Comparison of ENCODE assay signal across 8 cellular contexts in genomic region chr20:53929974-53930650, GRCh38.
A peak's percentile ranks its signal among the peaks of the same experiment; 100 is the strongest.
DNase-seq lines count a peak whose midpoint lies in the region; ATAC-seq and TF ChIP-seq lines count a peak whose summit lies in the region.

No MANE protein-coding gene starts in this region.

- no peak for TF ChIP-seq EP300 in gastroesophageal sphincter (IDR thresholded peaks at IDR 0.05)

- H3K27me3 ChIP-seq in GM23338 (ENCODE audit: insufficient read depth) (no peaks in the 10 kb centered on the region), neutrophil (no peaks in the 10 kb centered on the region), gastroesophageal sphincter (no peaks in the 10 kb centered on the region)

- DNase-seq in GM23338 (ENCODE audit: low spot score) (no peak), KG1 (lab: John Stamatoyannopoulos, UW) (no peak), foreskin melanocyte (no peak), NCI-H510A (lab: John Stamatoyannopoulos, UW) (no peak)

- H3K27ac Mint-ChIP-seq in GM23338: no peak overlapping the region

- no peaks in the 10 kb centered on the region for H3K36me3 Mint-ChIP-seq in GM23338 (ENCODE audit: low read depth)

- ATAC-seq in GM18907 (IDR thresholded peaks at IDR 0.05; ENCODE audit: unreplicated experiment) (peak; percentile 70), GM23338 (no peak), HG03565 (IDR thresholded peaks at IDR 0.05; ENCODE audit: unreplicated experiment) (peak; percentile 67), gastroesophageal sphincter (no peak)

- H3K4me3 ChIP-seq in GM23338 (no peak overlapping the region), neutrophil (ENCODE audit: low read depth in 1 of 2, low read length in 1 of 2) (no peak overlapping the region), gastroesophageal sphincter (no peak overlapping the region)

- peaks cover 27% of the 10 kb centered on the region for H3K4me1 Mint-ChIP-seq in GM23338

- H3F3A ChIP-seq in GM23338 (replicated peaks; ENCODE audit: low read depth): no peaks in the 10 kb centered on the region

- H3K9me3 ChIP-seq in neutrophil (no peaks in the 10 kb centered on the region), gastroesophageal sphincter (no peaks in the 10 kb centered on the region)

- no peak for TF ChIP-seq CTCF in GM23338 (conservative IDR thresholded peaks at IDR 0.05; ENCODE audit: low read depth in 2 of 2)
- no peak for TF ChIP-seq CTCF in neutrophil (IDR thresholded peaks at IDR 0.05)
- no peak for TF ChIP-seq CTCF in gastroesophageal sphincter (IDR thresholded peaks at IDR 0.05)

- no peak overlapping the region for H3K4me2 ChIP-seq in GM23338

- no peaks in the 10 kb centered on the region for H3K9me3 Mint-ChIP-seq in GM23338

- H3K36me3 ChIP-seq in GM23338 (ENCODE audit: insufficient read depth) (no peaks in the 10 kb centered on the region), neutrophil (no peaks in the 10 kb centered on the region), gastroesophageal sphincter (no peaks in the 10 kb centered on the region)

- WGBS in gastroesophageal sphincter (ENCODE audit: low coverage in 1 of 2), 2 donors: 77 to 89% methylated on average over 4 to 6 of the region's 6 CpGs

- H3K27me3 Mint-ChIP-seq in GM23338 (ENCODE audit: insufficient read depth, low read depth, poor library complexity): no peaks in the 10 kb centered on the region

- no peaks in the 10 kb centered on the region for H3K79me2 ChIP-seq in GM23338 (replicated peaks; ENCODE audit: insufficient read depth)

- no peak for TF ChIP-seq POLR2A in gastroesophageal sphincter (IDR thresholded peaks at IDR 0.05)

- peaks cover 18% of the 10 kb centered on the region for H3K4me1 ChIP-seq in GM23338 (ENCODE audit: insufficient read depth)
- peaks cover 45 to 46% of the 10 kb centered on the region in 2 experiments for H3K4me1 ChIP-seq in neutrophil (ENCODE audit: control insufficient read depth in 1 of 2, insufficient read depth in 1 of 2, low read depth in 1 of 2, low read length in 1 of 2)
- peaks cover 0 to 17% (median 6%) of the 10 kb centered on the region in 3 donors for H3K4me1 ChIP-seq in gastroesophageal sphincter

- no peaks in the 10 kb centered on the region for H4K20me1 ChIP-seq in GM23338 (replicated peaks; ENCODE audit: insufficient read depth)

- H3K27ac ChIP-seq in GM23338 (ENCODE audit: low read depth) (no peak overlapping the region), neutrophil (peak overlapping the region; percentile 30), gastroesophageal sphincter (no peak overlapping the region)

- H2AFZ ChIP-seq in GM23338: peak overlapping the region; percentile 49; the same call in 1 of the 2 replicates

- no peaks in the 10 kb centered on the region for H3K9me2 ChIP-seq in GM23338 (ENCODE audit: insufficient read depth)

- no peak overlapping the region for H3K4me3 Mint-ChIP-seq in GM23338

TF ChIP-seq in GM23338, 12 proteins besides CTCF, POLR2A, EP300 and RAD21:
- TF ChIP-seq CREB1 (CRISPR knock-in tag; IDR thresholded peaks at IDR 0.05; ENCODE audit: low read depth) (no peak), NANOG (IDR thresholded peaks at IDR 0.05; ENCODE audit: borderline replicate concordance) (no peak)

Comparison
In these comparisons a context has a peak if more than half of its experiments do, and no peak if none do; other contexts are left out.
1. ATAC-seq: peak in GM18907 (single experiment) and HG03565 (single experiment); none in GM23338 (single experiment) and gastroesophageal sphincter (single experiment).